1 cellular context compared by ENCODE assay signal in genomic region chr6:167341038-167341613, GRCh38.
A peak's percentile ranks its signal among the peaks of the same experiment; 100 is the strongest.
TF ChIP-seq lines count a peak whose summit lies in the region.

No MANE protein-coding gene starts in this region.

TF ChIP-seq in HepG2, 621 proteins besides CTCF, POLR2A, EP300 and RAD21 (continued from another document and continues in another):
- TF ChIP-seq ZNF784 (CRISPR knock-in tag; IDR thresholded peaks at IDR 0.05; ENCODE audit: borderline replicate concordance) (no peak), GMEB1 (CRISPR knock-in tag; IDR thresholded peaks at IDR 0.05; ENCODE audit: borderline replicate concordance) (no peak), STAG1 (CRISPR knock-in tag; IDR thresholded peaks at IDR 0.05) (no peak), ARID3A (IDR thresholded peaks at IDR 0.05; ENCODE audit: low read depth, low read length) (no peak), ATF7 (IDR thresholded peaks at IDR 0.05) (no peak), ATF7 (CRISPR knock-in tag; IDR thresholded peaks at IDR 0.05) (peak; percentile 56; the same call in 1 of the 2 replicates), EHMT2 (IDR thresholded peaks at IDR 0.05; ENCODE audit: borderline replicate concordance, low read depth, low read length) (no peak), ZNF619 (CRISPR knock-in tag; IDR thresholded peaks at IDR 0.05) (no peak), PAX8 (CRISPR knock-in tag; IDR thresholded peaks at IDR 0.05; ENCODE audit: borderline replicate concordance) (0 out of 2 replicates have a peak, but pooled peaks have one; percentile 42), KDM4B (CRISPR knock-in tag; IDR thresholded peaks at IDR 0.05) (no peak), ZNF44 (CRISPR knock-in tag; IDR thresholded peaks at IDR 0.05) (0 out of 2 replicates have a peak, but pooled peaks have one; percentile 37), ARID4A (CRISPR knock-in tag; IDR thresholded peaks at IDR 0.05; ENCODE audit: borderline replicate concordance) (no peak), TRAFD1 (CRISPR knock-in tag; IDR thresholded peaks at IDR 0.05; ENCODE audit: borderline replicate concordance) (no peak), HMGXB4 (CRISPR knock-in tag; IDR thresholded peaks at IDR 0.05; ENCODE audit: borderline replicate concordance in 1 of 2, low read depth in 1 of 2) (no peak; a peak in 1 of 4 replicates), UBTF (CRISPR knock-in tag; IDR thresholded peaks at IDR 0.05) (no peak), MTA3 (CRISPR knock-in tag; IDR thresholded peaks at IDR 0.05) (no peak), MED13 (CRISPR knock-in tag; IDR thresholded peaks at IDR 0.05) (no peak), JUNB (CRISPR knock-in tag; IDR thresholded peaks at IDR 0.05; ENCODE audit: borderline replicate concordance) (no peak), ZNF350 (CRISPR knock-in tag; IDR thresholded peaks at IDR 0.05; ENCODE audit: borderline replicate concordance, low read depth) (0 out of 2 replicates have a peak, but pooled peaks have one; percentile 22), RFXAP (CRISPR knock-in tag; IDR thresholded peaks at IDR 0.05; ENCODE audit: borderline replicate concordance) (no peak), ZFP82 (CRISPR knock-in tag; IDR thresholded peaks at IDR 0.05; ENCODE audit: borderline replicate concordance) (no peak), KDM6A (CRISPR knock-in tag; IDR thresholded peaks at IDR 0.05; ENCODE audit: low read depth) (no peak), GPN1 (CRISPR knock-in tag; IDR thresholded peaks at IDR 0.05; ENCODE audit: borderline replicate concordance) (no peak), ZNF337 (CRISPR knock-in tag; IDR thresholded peaks at IDR 0.05; ENCODE audit: borderline replicate concordance, low read depth) (no peak), TEAD3 (CRISPR knock-in tag; optimal IDR thresholded peaks at IDR 0.05; ENCODE audit: borderline replicate concordance) (peak; percentile 20), ZNF609 (CRISPR knock-in tag; IDR thresholded peaks at IDR 0.05; ENCODE audit: borderline replicate concordance) (no peak), DZIP1 (CRISPR knock-in tag; IDR thresholded peaks at IDR 0.05) (no peak), ZNF441 (CRISPR knock-in tag; IDR thresholded peaks at IDR 0.05; ENCODE audit: borderline replicate concordance) (no peak), ZFX (CRISPR knock-in tag; IDR thresholded peaks at IDR 0.05; ENCODE audit: low read depth) (peak; percentile 33)
